Comparison of ENCODE assay signal across 12 cellular contexts in the genomic region with DNA sequence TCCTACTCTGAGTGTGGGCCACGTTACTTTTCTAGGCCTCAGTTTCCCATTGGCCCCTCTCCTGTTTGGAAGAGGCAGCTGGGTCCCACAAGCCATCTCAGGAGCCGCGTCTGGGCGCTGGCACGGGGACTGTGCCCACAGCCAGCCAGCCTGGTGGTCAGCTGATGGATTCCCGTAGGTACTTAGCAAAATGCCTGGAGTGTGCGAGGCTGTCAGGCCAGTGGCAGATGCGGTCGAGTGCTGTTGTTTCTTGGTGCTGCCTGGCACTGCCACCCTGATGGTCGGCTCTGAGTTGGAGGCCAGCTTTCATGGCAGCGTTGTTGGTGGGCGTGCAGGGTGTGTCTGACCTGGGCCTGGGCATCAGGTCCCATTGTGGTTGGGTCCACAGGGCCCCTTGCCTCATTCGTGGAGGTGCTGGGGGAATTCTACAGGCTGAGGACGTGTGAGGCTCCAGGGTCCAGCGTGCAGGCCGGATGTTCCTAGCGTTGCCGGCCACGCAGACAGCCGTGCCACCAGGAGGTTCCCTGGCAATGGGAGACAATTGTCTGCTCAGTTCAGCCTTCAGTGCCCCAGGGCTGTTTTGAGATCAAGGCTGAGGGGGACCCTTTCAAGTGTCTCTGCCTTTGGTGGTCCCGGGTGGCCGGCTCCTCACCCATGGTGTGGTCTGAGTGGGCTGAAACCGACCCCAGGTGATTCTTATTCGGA. TPM values are rescaled to one million over a fixed set of nuclear protein-coding genes. Genes with fewer than 3 reads are reported as not detected.
DNase-seq lines count a peak whose midpoint lies in the region; ATAC-seq and TF ChIP-seq lines count a peak whose summit lies in the region.
"Had no signal": no experiment of that assay in that cellular context is flagged by ENCODE, and none has a peak within 500 bp of the region (broad histone marks: within the 10 kb centered on the region; RNA-seq: fewer than 3 reads in every experiment).

No MANE protein-coding gene starts in this region.

- H3K4me1 ChIP-seq in IMR-90 (ENCODE audit: control insufficient read depth, insufficient read depth, low read length) = peaks cover 25% of the 10 kb centered on the region
- H3K4me1 ChIP-seq in gastroesophageal sphincter = peaks cover 0 to 100% (median 78%) of the 10 kb centered on the region in 3 donors

- no peak overlapping the region for H3K4me2 ChIP-seq in IMR-90 (ENCODE audit: low read depth, low read length)

- ATAC-seq in IMR-90 (ENCODE audit: low read depth) (no peak), gastroesophageal sphincter (no peak), HG02678 (IDR thresholded peaks at IDR 0.05; ENCODE audit: unreplicated experiment) (no peak), HG02759 (IDR thresholded peaks at IDR 0.05; ENCODE audit: unreplicated experiment) (no peak), GM18505 (IDR thresholded peaks at IDR 0.05; ENCODE audit: unreplicated experiment) (no peak)
- ATAC-seq: PC-3 had no signal

- DNase-seq in Ammon's horn (ENCODE audit: low spot score) = peak; percentile 42
- no peak for DNase-seq in IMR-90
- DNase-seq in brain microvascular endothelial cell = no peak
- DNase-seq: activated gamma-delta T cell treated with Interleukin-2 at 50 U/mL for 16 hours, NCI-H1694 treated with DMSO at 0.1 percent for 48 hours, PC-3 had no signal

- no peaks in the 10 kb centered on the region for H3K9me3 Mint-ChIP-seq in nephron

- H3K36me3 ChIP-seq in IMR-90 (ENCODE audit: control insufficient read depth, insufficient read depth, low read length) (peaks cover 8% of the 10 kb centered on the region; the same call in 1 of the 2 replicates), gastroesophageal sphincter (no peaks in the 10 kb centered on the region), brain microvascular endothelial cell (replicated peaks) (peaks cover 5% of the 10 kb centered on the region)

- dilution Hi-C loops in IMR-90 (cut with HindIII; ENCODE audit: low sequenced_read_pairs, unreplicated experiment) = no loop called here

- no peak overlapping the region for H2BK5ac ChIP-seq in IMR-90 (ENCODE audit: low read depth, low read length, poor library complexity, severe bottlenecking)

- no peaks in the 10 kb centered on the region for H3K27me3 Mint-ChIP-seq in nephron (ENCODE audit: low read depth)

- peak overlapping the region; percentile 87 for H2AK9ac ChIP-seq in IMR-90 (replicated peaks; ENCODE audit: low read depth, low read length, poor library complexity)

- H4K91ac ChIP-seq in IMR-90 (ENCODE audit: insufficient read depth, low read depth, low read length) = no peak overlapping the region

- no peak overlapping the region for H4K8ac ChIP-seq in IMR-90 (ENCODE audit: low read depth in 2 of 2, low read length in 2 of 2)

- no peak overlapping the region for H3K23ac ChIP-seq in IMR-90 (ENCODE audit: low read depth, low read length)

- no peak overlapping the region for H2BK120ac ChIP-seq in IMR-90 (ENCODE audit: low read depth, low read length)

- H2BK20ac ChIP-seq in IMR-90 (ENCODE audit: low read depth, low read length) = no peak overlapping the region

- H3K9me1 ChIP-seq in IMR-90 (ENCODE audit: insufficient read depth, low read length) = peaks cover 36% of the 10 kb centered on the region

- no peak overlapping the region for H3K18ac ChIP-seq in IMR-90 (ENCODE audit: low read depth, low read length)

- peak overlapping the region; percentile 37 to 85 (median 53) for H3K27ac Mint-ChIP-seq in nephron
- H3K27ac Mint-ChIP-seq: CD14-positive monocyte had no signal

- peaks cover 100% of the 10 kb centered on the region for H4K20me1 ChIP-seq in IMR-90 (ENCODE audit: insufficient read depth, low read length)

- peak overlapping the region in 1 of 3 experiments; percentile 0 for H3K4me3 Mint-ChIP-seq in nephron

- no peak overlapping the region for H3K9ac ChIP-seq in IMR-90 (ENCODE audit: low read depth, low read length)

- H3K56ac ChIP-seq in IMR-90 (ENCODE audit: extremely low read depth, insufficient read depth, low read length) = no peak overlapping the region

- CTCF ChIA-PET in IMR-90 (lab: Yijun Ruan, JAX) = no interaction called here

- TF ChIP-seq POLR2A in IMR-90 (IDR thresholded peaks at IDR 0.05; ENCODE audit: low read depth, low read length) (no peak), gastroesophageal sphincter (IDR thresholded peaks at IDR 0.05) (no peak), GM18505 (IDR thresholded peaks at IDR 0.05; ENCODE audit: borderline replicate concordance, extremely low read depth, insufficient read depth, insufficient read length) (no peak)

- POLR2A ChIA-PET in IMR-90 (lab: Charles Lee; ENCODE audit: unreplicated experiment) = no interaction called here

- H2AK5ac ChIP-seq in IMR-90 (ENCODE audit: low read depth, low read length) = 0 out of 2 replicates have a peak overlapping the region, but pooled peaks have one; percentile 4

- H3K4me1 Mint-ChIP-seq in nephron = peaks cover 56% of the 10 kb centered on the region

- H3K36me3 Mint-ChIP-seq in nephron (ENCODE audit: low read depth) = peaks cover 10% of the 10 kb centered on the region

- 83% methylated on average over 13 of the region's 24 CpGs; no CpG with 5 or more reads in 1 of the 2 experiments for WGBS in IMR-90 (ENCODE audit: extremely low coverage in 2 of 2, insufficient read length in 1 of 2), 2 experiments
- 55% methylated on average over 4 of the region's 24 CpGs; no CpG with 5 or more reads in 1 of the 2 donors for WGBS in gastroesophageal sphincter (ENCODE audit: low coverage in 1 of 2), 2 donors

- no peak overlapping the region for H2AFZ ChIP-seq in IMR-90 (replicated peaks; ENCODE audit: low read length, poor library complexity)

- TF ChIP-seq CTCF in IMR-90 (conservative IDR thresholded peaks at IDR 0.05; ENCODE audit: low read depth, low read length) = no peak
- no peak for TF ChIP-seq CTCF in gastroesophageal sphincter (IDR thresholded peaks at IDR 0.05)
- TF ChIP-seq CTCF in nephron (IDR thresholded peaks at IDR 0.05; ENCODE audit: unreplicated experiment in 3 of 3) = no peak
- no peak for TF ChIP-seq CTCF in brain microvascular endothelial cell (IDR thresholded peaks at IDR 0.05; ENCODE audit: low read depth, low read length, missing control alignments)

- no peak overlapping the region for H3K4ac ChIP-seq in IMR-90 (ENCODE audit: low read depth, low read length)

- BruUV-seq in IMR-90 (replicated peaks; lab: Mats Ljungman, UMichigan) = no TSS peak

- intact Hi-C loops in IMR-90 (cut with micrococcal nuclease) = no loop called here

- in situ Hi-C loops in IMR-90 (cut with MboI; ENCODE audit: low sequenced_read_pairs) = no loop called here
- in situ Hi-C loops in brain microvascular endothelial cell (cut with HindIII; ENCODE audit: low pct_ligation_motif_present, low sequenced_read_pairs) = no loop called here

- TF ChIP-seq RAD21 in IMR-90 (IDR thresholded peaks at IDR 0.05; ENCODE audit: low read length) = no peak

- no peak overlapping the region for H4K5ac ChIP-seq in IMR-90 (ENCODE audit: low read depth, low read length)

- no peak for TF ChIP-seq EP300 in gastroesophageal sphincter (IDR thresholded peaks at IDR 0.05)

- no peak overlapping the region for H2BK15ac ChIP-seq in IMR-90 (ENCODE audit: low read depth, low read length)

- H3K4me3 ChIP-seq in IMR-90 (ENCODE audit: insufficient read depth, low read depth, low read length) = no peak overlapping the region
- no peak overlapping the region for H3K4me3 ChIP-seq in gastroesophageal sphincter
- H3K4me3 ChIP-seq in brain microvascular endothelial cell (ENCODE audit: low read depth, low read length) = no peak overlapping the region

- H3K27ac ChIP-seq in IMR-90 (ENCODE audit: insufficient read depth, low read length) (no peak overlapping the region), gastroesophageal sphincter (peak overlapping the region in 3 of 4 donors; percentile 32 to 68 (median 64)), brain microvascular endothelial cell (no peak overlapping the region)

- H3K79me1 ChIP-seq in IMR-90 (ENCODE audit: low read depth in 1 of 2, low read length in 2 of 2) = peaks cover 0 to 56% of the 10 kb centered on the region in 2 experiments; a peak in 2 of 4 replicates

- H3K14ac ChIP-seq in IMR-90 (replicated peaks; ENCODE audit: low read depth, low read length) = no peak overlapping the region

- no peaks in the 10 kb centered on the region for H3K9me3 ChIP-seq in IMR-90 (ENCODE audit: control insufficient read depth, insufficient read depth, low read length)
- H3K9me3 ChIP-seq in gastroesophageal sphincter = no peaks in the 10 kb centered on the region

- H3K27me3 ChIP-seq in IMR-90 (ENCODE audit: control insufficient read depth, insufficient read depth, low read length) (no peaks in the 10 kb centered on the region), gastroesophageal sphincter (no peaks in the 10 kb centered on the region), brain microvascular endothelial cell (replicated peaks) (no peaks in the 10 kb centered on the region)

TF ChIP-seq in IMR-90, 13 proteins besides CTCF, POLR2A, EP300 and RAD21 (continues in another document):
- TF ChIP-seq NFE2L2 (IDR thresholded peaks at IDR 0.05; ENCODE audit: low read depth, low read length) (no peak), MAZ (IDR thresholded peaks at IDR 0.05; ENCODE audit: borderline replicate concordance, low read depth, low read length) (no peak), SMC3 (IDR thresholded peaks at IDR 0.05; ENCODE audit: low read depth, low read length) (no peak), MXI1 (IDR thresholded peaks at IDR 0.05; ENCODE audit: borderline replicate concordance, low read depth, low read length) (no peak), RFX5 (IDR thresholded peaks at IDR 0.05; ENCODE audit: low read depth, low read length) (no peak), RCOR1 (IDR thresholded peaks at IDR 0.05; ENCODE audit: insufficient replicate concordance, low read length) (no peak), CEBPB (IDR thresholded peaks at IDR 0.05; ENCODE audit: low read depth, low read length) (no peak)
- TF ChIP-seq, protein P1, sequence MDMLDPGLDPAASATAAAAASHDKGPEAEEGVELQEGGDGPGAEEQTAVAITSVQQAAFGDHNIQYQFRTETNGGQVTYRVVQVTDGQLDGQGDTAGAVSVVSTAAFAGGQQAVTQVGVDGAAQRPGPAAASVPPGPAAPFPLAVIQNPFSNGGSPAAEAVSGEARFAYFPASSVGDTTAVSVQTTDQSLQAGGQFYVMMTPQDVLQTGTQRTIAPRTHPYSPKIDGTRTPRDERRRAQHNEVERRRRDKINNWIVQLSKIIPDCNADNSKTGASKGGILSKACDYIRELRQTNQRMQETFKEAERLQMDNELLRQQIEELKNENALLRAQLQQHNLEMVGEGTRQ (IDR thresholded peaks at IDR 0.05; ENCODE audit: low read depth, low read length) = no peak

RNA-seq across cellular contexts. Expression of gene SKI, which starts 20.9 kb away (rescaled TPM):
- 2.3 and 3.9 TPM in 2 replicates for total RNA-seq in IMR-90 (2012; rRNA removed)
- 20.1 and 20.8 TPM in 2 replicates for polyA plus RNA-seq in IMR-90 (2012; rRNA removed)
- polyA plus RNA-seq in IMR-90 (2012; cell fraction: cytosol; rRNA removed) = 13.7 and 20.7 TPM in 2 replicates
- polyA plus RNA-seq in IMR-90 (2012; cell fraction: nucleus; rRNA removed; ENCODE audit: low replicate concordance) = 42.1 and 52.9 TPM in 2 replicates
- 100 to 1,000 TPM in 1 of 4 donors, 10 to 100 TPM in 3; 60.2 to 157 (median 79.0) TPM for total RNA-seq in gastroesophageal sphincter

RNA-seq across cellular contexts. Expression of gene FAAP20, which starts 54.4 kb away (rescaled TPM):
- 6.5 and 7.5 TPM in 2 replicates for total RNA-seq in IMR-90 (2012; rRNA removed)
- polyA plus RNA-seq in IMR-90 (2012; rRNA removed) = 31.5 and 36.8 TPM in 2 replicates
- 58.8 and 75.0 TPM in 2 replicates for polyA plus RNA-seq in IMR-90 (2012; cell fraction: cytosol; rRNA removed)
- polyA plus RNA-seq in IMR-90 (2012; cell fraction: nucleus; rRNA removed; ENCODE audit: low replicate concordance) = 59.9 and 123 TPM in 2 replicates
- 10 to 100 TPM; 25.8 to 51.1 (median 43.3) TPM for total RNA-seq in gastroesophageal sphincter

Comparison
In these comparisons a context has a peak if more than half of its experiments do, and no peak if none do; other contexts are left out.
1. H3K27ac ChIP-seq: peak in gastroesophageal sphincter (3 of 4); none in IMR-90 (single experiment) and brain microvascular endothelial cell (single experiment).
2. RNA of gene SKI, which starts 20.9 kb away (total RNA-seq): 60.2 to 157 TPM in gastroesophageal sphincter; 2.3 to 3.9 TPM in IMR-90; every median in the first group is over 10 times any median in the second.